ENCODE assay signal across 8 cellular contexts in the genomic region with DNA sequence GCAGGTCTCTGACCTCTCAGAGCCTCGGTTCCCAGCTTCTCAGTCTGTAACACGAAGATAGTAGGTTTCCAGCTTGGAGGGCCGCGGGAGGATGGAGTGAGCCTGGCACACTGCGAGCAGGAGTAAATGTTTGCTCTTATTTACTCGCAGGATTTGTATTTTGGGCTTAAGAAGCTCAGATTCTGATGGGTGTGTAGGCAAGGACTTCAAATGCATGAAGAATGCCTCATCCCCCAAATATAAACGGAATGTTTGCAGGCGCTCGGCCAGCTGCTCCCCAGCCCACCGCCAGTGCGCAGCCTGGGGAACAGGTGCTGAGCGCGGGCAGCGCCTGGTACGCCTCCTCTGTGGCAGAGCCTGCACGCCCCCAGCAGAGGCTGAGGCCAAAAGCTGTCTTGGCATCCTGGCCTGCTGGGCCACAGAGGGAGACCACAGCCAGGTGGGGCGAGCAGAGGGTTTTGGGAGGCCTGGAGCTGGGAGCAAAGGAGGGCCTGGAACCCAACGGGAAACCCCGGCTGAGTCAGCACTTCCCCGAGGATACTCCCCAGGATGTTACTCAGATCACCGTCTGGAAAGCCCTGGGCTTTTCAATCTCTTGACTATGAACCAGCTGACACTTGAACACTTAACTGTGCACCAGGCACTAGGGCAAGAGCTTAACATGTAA. TPM values are rescaled to one million over a fixed set of nuclear protein-coding genes. Genes with fewer than 3 reads are reported as not detected.
A peak's percentile ranks its signal among the peaks of the same experiment; 100 is the strongest.
DNase-seq lines count a peak whose midpoint lies in the region; ATAC-seq and TF ChIP-seq lines count a peak whose summit lies in the region.

No MANE protein-coding gene starts in this region.

- no peak overlapping the region for H3K9ac ChIP-seq in HUES64 (ENCODE audit: low read depth, low read length)

- H3K4me3 Mint-ChIP-seq in type B pancreatic cell, result no peak overlapping the region

- peaks cover 25% of the 10 kb centered on the region; the same call in 1 of the 2 replicates for H3K4me1 ChIP-seq in HUES64 (ENCODE audit: insufficient read depth, low read length)
- peaks cover 93% of the 10 kb centered on the region for H3K4me1 ChIP-seq in lower lobe of right lung

- H3K9me3 Mint-ChIP-seq in type B pancreatic cell, result peaks cover 6% of the 10 kb centered on the region

- H3K9me3 ChIP-seq in HUES64 (ENCODE audit: insufficient read depth, low read depth, low read length) (no peaks in the 10 kb centered on the region), lower lobe of right lung (no peaks in the 10 kb centered on the region)

- TF ChIP-seq CTCF in lower lobe of right lung (IDR thresholded peaks at IDR 0.05) (no peak), type B pancreatic cell (conservative IDR thresholded peaks at IDR 0.05) (no peak)

- H3K27ac ChIP-seq in HUES64 (ENCODE audit: low read depth, low read length), result peak overlapping the region; percentile 2; the same call in 1 of the 2 replicates
- H3K27ac ChIP-seq in lower lobe of right lung, result peak overlapping the region; percentile 63

- H3K4me3 ChIP-seq in HUES64 (ENCODE audit: low read length) (no peak overlapping the region), lower lobe of right lung (peak overlapping the region; percentile 28)

- peaks cover 16% of the 10 kb centered on the region for H3K36me3 Mint-ChIP-seq in type B pancreatic cell

- no peaks in the 10 kb centered on the region for H3K27me3 ChIP-seq in HUES64 (ENCODE audit: insufficient read depth, low read length)
- no peaks in the 10 kb centered on the region for H3K27me3 ChIP-seq in lower lobe of right lung (ENCODE audit: low read depth)

- H3K36me3 ChIP-seq in HUES64 (ENCODE audit: insufficient read depth, low read length) (peaks cover 24% of the 10 kb centered on the region; the same call in 1 of the 2 replicates), lower lobe of right lung (peaks cover 40% of the 10 kb centered on the region)

- no peaks in the 10 kb centered on the region for H3K27me3 Mint-ChIP-seq in type B pancreatic cell

- intact Hi-C loops in lower lobe of right lung (cut with DNase I), result no loop called here

- DNase-seq in AG08396 (ENCODE audit: low spot score), result peak; percentile 83
- peak; percentile 92 for DNase-seq in astrocyte of the hippocampus (ENCODE audit: low read depth, low spot score)
- DNase-seq in lower lobe of right lung, result no peak
- DNase-seq in type B pancreatic cell (ENCODE audit: extremely low spot score, unreplicated experiment), result no peak

- peak; percentile 40 to 64 for ATAC-seq in lower lobe of right lung
- ATAC-seq in HG02678 (IDR thresholded peaks at IDR 0.05; ENCODE audit: unreplicated experiment), result no peak
- no peak for ATAC-seq in HG03039 (IDR thresholded peaks at IDR 0.05; ENCODE audit: unreplicated experiment)
- no peak for ATAC-seq in HG02588 (IDR thresholded peaks at IDR 0.05; ENCODE audit: unreplicated experiment)

- 92% methylated on average over 21 of the region's 21 CpGs for WGBS in HUES64

- peaks cover 38% of the 10 kb centered on the region for H3K4me1 Mint-ChIP-seq in type B pancreatic cell (ENCODE audit: unreplicated experiment)

- H3K27ac Mint-ChIP-seq in type B pancreatic cell, result peak overlapping the region; percentile 95

RNA-seq across cellular contexts. Expression of gene EHD1, which starts 9.4 kb away (rescaled TPM):
- 20.5 TPM for polyA plus RNA-seq in HUES64 (2013, experiment 1 of 2)
- 19.7 TPM for polyA plus RNA-seq in HUES64 (2013, experiment 2 of 2)
- total RNA-seq in lower lobe of right lung (73.4 TPM), type B pancreatic cell (ENCODE audit: low replicate concordance) (86.6 and 121 TPM in 2 replicates)

RNA-seq across cellular contexts. Expression of gene CDC42BPG, which starts 24.6 kb away (rescaled TPM):
- 4.0 TPM for polyA plus RNA-seq in HUES64 (2013, experiment 1 of 2)
- 4.4 TPM for polyA plus RNA-seq in HUES64 (2013, experiment 2 of 2)
- total RNA-seq in lower lobe of right lung (16.3 TPM), type B pancreatic cell (ENCODE audit: low replicate concordance) (20.1 and 47.7 TPM in 2 replicates)

RNA-seq across cellular contexts. Expression of gene ATG2A, which starts 48.0 kb away (rescaled TPM):
- 8.8 TPM for polyA plus RNA-seq in HUES64 (2013, experiment 1 of 2)
- polyA plus RNA-seq in HUES64 (2013, experiment 2 of 2), result 8.9 TPM
- total RNA-seq in lower lobe of right lung (21.7 TPM), type B pancreatic cell (ENCODE audit: low replicate concordance) (26.8 and 30.8 TPM in 2 replicates)

RNA-seq across cellular contexts. Expression of gene PPP2R5B, which starts 55.5 kb away (rescaled TPM):
- 3.0 TPM for polyA plus RNA-seq in HUES64 (2013, experiment 1 of 2)
- 5.3 TPM for polyA plus RNA-seq in HUES64 (2013, experiment 2 of 2)
- 23.9 TPM for total RNA-seq in lower lobe of right lung
- total RNA-seq in type B pancreatic cell (ENCODE audit: low replicate concordance), result 14.8 and 19.4 TPM in 2 replicates

RNA-seq across cellular contexts. Expression of gene MEN1, which starts 58.7 kb away (rescaled TPM):
- polyA plus RNA-seq in HUES64 (2013, experiment 1 of 2), result 31.5 TPM
- 36.6 TPM for polyA plus RNA-seq in HUES64 (2013, experiment 2 of 2)
- total RNA-seq in lower lobe of right lung, result 22.7 TPM
- total RNA-seq in type B pancreatic cell (ENCODE audit: low replicate concordance), result 35.5 and 50.6 TPM in 2 replicates

Comparison
In these comparisons a context has a peak if more than half of its experiments do, and no peak if none do; other contexts are left out.
1. DNase-seq: peak in AG08396 (single experiment) and astrocyte of the hippocampus (single experiment); none in lower lobe of right lung (single experiment) and type B pancreatic cell (single experiment).
2. ATAC-seq: peak in lower lobe of right lung (2 of 2); none in HG02678 (single experiment), HG03039 (single experiment) and HG02588 (single experiment).